Comparison of ENCODE assay signal across 11 cellular contexts in the genomic region with DNA sequence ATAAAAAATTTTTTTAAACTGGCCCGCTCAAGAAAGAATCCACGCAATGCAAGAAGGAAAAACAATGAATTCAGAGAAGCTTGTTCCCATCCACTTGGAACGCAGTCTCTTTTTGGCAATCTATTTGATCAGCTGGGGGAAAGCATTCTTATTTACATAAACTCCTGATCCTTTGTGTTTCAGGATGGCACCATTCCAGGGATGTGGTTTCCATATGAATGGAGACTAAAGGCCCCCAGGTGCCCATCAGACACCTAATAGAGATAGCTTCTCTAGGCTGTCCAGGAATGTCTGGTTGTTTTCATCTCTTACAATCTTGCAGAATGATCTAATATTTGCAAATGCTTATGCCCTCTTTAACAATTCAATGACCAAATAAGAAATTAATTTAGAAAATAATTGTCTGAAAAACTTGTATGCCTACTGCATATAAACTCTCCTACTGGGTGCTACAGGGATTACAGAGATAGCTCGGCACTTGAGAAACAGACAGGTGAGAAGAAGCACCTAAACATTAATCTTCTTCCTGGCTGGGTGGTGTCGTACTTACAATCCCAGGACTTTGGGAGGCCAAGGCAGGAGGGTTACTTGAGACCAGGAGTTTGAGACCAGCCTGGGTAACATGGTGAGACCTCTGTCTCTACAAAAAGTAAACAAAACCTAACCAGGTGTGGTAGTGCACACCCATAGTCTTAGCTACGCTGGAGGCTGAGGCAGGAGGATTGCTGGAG. TPM values are rescaled to one million over a fixed set of nuclear protein-coding genes. Genes with fewer than 3 reads are reported as not detected.
DNase-seq lines count a peak whose midpoint lies in the region; ATAC-seq and TF ChIP-seq lines count a peak whose summit lies in the region.
"Had no signal": no experiment of that assay in that cellular context is flagged by ENCODE, and none has a peak within 500 bp of the region (broad histone marks: within the 10 kb centered on the region; RNA-seq: fewer than 3 reads in every experiment).

No MANE protein-coding gene starts in this region.

- H4K20me1 ChIP-seq in fibroblast of lung (ENCODE audit: control insufficient read depth, extremely low read depth, insufficient read depth, low read length) (no peaks in the 10 kb centered on the region), osteoblast (ENCODE audit: insufficient read depth, low read length) (no peaks in the 10 kb centered on the region)

- TF ChIP-seq CTCF in fibroblast of lung (conservative IDR thresholded peaks at IDR 0.05 in 1 of 2, IDR thresholded peaks at IDR 0.05 in 1 of 2; ENCODE audit: low read depth in 1 of 2, low read length in 2 of 2) (no peak), osteoblast (IDR thresholded peaks at IDR 0.05; ENCODE audit: extremely low read depth, low read depth, low read length) (no peak)

- H3K4me1 ChIP-seq in NT2/D1 (ENCODE audit: insufficient read depth, insufficient read length): peaks cover 7% of the 10 kb centered on the region
- H3K4me1 ChIP-seq in fibroblast of lung (ENCODE audit: control insufficient read depth, extremely low read depth, insufficient read depth, low read length): peaks cover 4% of the 10 kb centered on the region
- H3K4me1 ChIP-seq in osteoblast (ENCODE audit: insufficient read depth, low read length): peaks cover 5% of the 10 kb centered on the region

- no peak overlapping the region for H3K4me2 ChIP-seq in fibroblast of lung (ENCODE audit: extremely low read depth, insufficient read depth, low read length)
- no peak overlapping the region for H3K4me2 ChIP-seq in osteoblast (ENCODE audit: insufficient read depth, low read length)

- H3K9ac ChIP-seq in NT2/D1 (ENCODE audit: insufficient read length, low read depth) (no peak overlapping the region), fibroblast of lung (ENCODE audit: insufficient read depth, low read length) (no peak overlapping the region)

- no peak for ATAC-seq in GM18517 (IDR thresholded peaks at IDR 0.05; ENCODE audit: unreplicated experiment)

- H3K36me3 ChIP-seq in NT2/D1 (ENCODE audit: insufficient read depth, insufficient read length, low read length) (no peaks in the 10 kb centered on the region), fibroblast of lung (ENCODE audit: control insufficient read depth, insufficient read depth, low read length) (no peaks in the 10 kb centered on the region), osteoblast (ENCODE audit: insufficient read depth, low read length) (no peaks in the 10 kb centered on the region)

- peaks cover 18% of the 10 kb centered on the region for H3K27me3 ChIP-seq in NT2/D1 (ENCODE audit: insufficient read depth, insufficient read length)
- H3K27me3 ChIP-seq in fibroblast of lung (ENCODE audit: control insufficient read depth, insufficient read depth, low read length): no peaks in the 10 kb centered on the region
- peaks cover 62% of the 10 kb centered on the region for H3K27me3 ChIP-seq in osteoblast (ENCODE audit: insufficient read depth, low read length)

- H3K79me2 ChIP-seq in fibroblast of lung (ENCODE audit: control insufficient read depth, insufficient read depth, low read length) (peaks cover 15% of the 10 kb centered on the region), osteoblast (ENCODE audit: insufficient read depth, low read length) (no peaks in the 10 kb centered on the region)

- no peak overlapping the region for H2AFZ ChIP-seq in fibroblast of lung (ENCODE audit: low read length)
- H2AFZ ChIP-seq in osteoblast (ENCODE audit: low read length): no peak overlapping the region

- no peak overlapping the region for H3K4me3 ChIP-seq in NT2/D1 (ENCODE audit: insufficient read length, low read depth)
- no peak overlapping the region for H3K4me3 ChIP-seq in fibroblast of lung (replicated peaks in 1 of 4; ENCODE audit: control extremely low read depth in 1 of 4, insufficient read depth in 1 of 4, low read depth in 3 of 4, low read length in 4 of 4)
- no peak overlapping the region for H3K4me3 ChIP-seq in osteoblast (ENCODE audit: insufficient read depth, low read length)

- DNase-seq in DMS79 (lab: John Stamatoyannopoulos, UW): peak; percentile 8
- peak; percentile 62 for DNase-seq in NCI-H1048 (lab: John Stamatoyannopoulos, UW)
- peak; percentile 52 for DNase-seq in NT2/D1 (ENCODE audit: low read depth, low spot score)
- peak; percentile 16 to 75 for DNase-seq in fibroblast of lung (ENCODE audit: low read depth in 2 of 2)
- DNase-seq in NCI-H524 (lab: John Stamatoyannopoulos, UW): no peak
- DNase-seq in osteoblast (ENCODE audit: insufficient read length, low spot score, missing footprints): no peak
- DNase-seq in NAMALWA (ENCODE audit: low spot score): no peak
- DNase-seq: KBM-7; stimulated activated CD4-positive, alpha-beta T cell treated with anti-CD3 and anti-CD28 coated beads, Interleukin-4, amount 100 ng/mL, for 1 hour; T1000 had no signal

- H3K9me3 ChIP-seq in NT2/D1 (ENCODE audit: insufficient read depth, low read length) (peaks cover 7% of the 10 kb centered on the region; the same call in 1 of the 2 replicates), fibroblast of lung (ENCODE audit: control insufficient read depth, insufficient read depth, low read depth, low read length) (no peaks in the 10 kb centered on the region), osteoblast (ENCODE audit: low read depth, low read length) (no peaks in the 10 kb centered on the region)

- no peak overlapping the region for H3K27ac ChIP-seq in fibroblast of lung (ENCODE audit: insufficient read depth, low read length)
- no peak overlapping the region for H3K27ac ChIP-seq in osteoblast (ENCODE audit: low read depth, low read length)

RNA-seq across cellular contexts. Expression of a gene that starts 3.0 kb away (rescaled TPM):
- 12.1 and 19.5 TPM in 2 replicates for total RNA-seq in fibroblast of lung
- 3.5 and 17.1 TPM in 2 replicates for polyA plus RNA-seq in fibroblast of lung
- 2.3 and 10.4 TPM in 2 replicates for polyA plus RNA-seq in fibroblast of lung (2012)
- 2.6 and 17.9 TPM in 2 replicates for polyA minus RNA-seq in fibroblast of lung (ENCODE audit: low replicate concordance)
- under 0.01 and 0.29 TPM in 2 replicates for total RNA-seq in osteoblast

Comparison
In these comparisons a context has a peak if more than half of its experiments do, and no peak if none do; other contexts are left out.
1. DNase-seq: peak in DMS79 (single experiment), NCI-H1048 (single experiment), NT2/D1 (single experiment) and fibroblast of lung (2 of 2); none in NCI-H524 (0 of 2), osteoblast (single experiment) and NAMALWA (single experiment).
2. RNA of a gene that starts 3.0 kb away (total RNA-seq): 12.1 to 19.5 TPM in fibroblast of lung; under 0.01 to 0.29 TPM in osteoblast; every median in the first group is over 10 times any median in the second.